Comparison of ENCODE assay signal across 8 cellular contexts in genomic region chr17:10618202-10618635, GRCh38. TPM values are rescaled to one million over a fixed set of nuclear protein-coding genes. Genes with fewer than 3 reads are reported as not detected.
DNase-seq lines count a peak whose midpoint lies in the region; ATAC-seq, FAIRE-seq and TF ChIP-seq lines count a peak whose summit lies in the region.

No MANE protein-coding gene starts in this region.

- peaks cover 12% of the 10 kb centered on the region for H3K4me1 ChIP-seq in ACC112 (ENCODE audit: control insufficient read depth, insufficient read depth, low read length, unreplicated experiment)
- H3K4me1 ChIP-seq in H1 (replicated peaks in 1 of 4; ENCODE audit: control insufficient read depth in 3 of 4, insufficient read depth in 4 of 4, low read length in 3 of 4), result no peaks in the 10 kb centered on the region; a peak in 2 of 7 replicates
- no peaks in the 10 kb centered on the region for H3K4me1 ChIP-seq in mucosa of descending colon (ENCODE audit: low read depth)

- H3K9ac ChIP-seq in H1 (replicated peaks in 1 of 4; ENCODE audit: extremely low read depth in 1 of 4, low read depth in 3 of 4, low read length in 3 of 4), result no peak overlapping the region

- no peak for TF ChIP-seq POLR2A in H1 (IDR thresholded peaks at IDR 0.05; ENCODE audit: control extremely low read depth in 1 of 2, low read depth in 2 of 2, low read length in 2 of 2)

- no peak overlapping the region for H4K5ac ChIP-seq in H1 (ENCODE audit: insufficient read length, low read depth, low read length)

- H3K79me2 ChIP-seq in ACC112 (ENCODE audit: control insufficient read depth, insufficient read depth, low read length, unreplicated experiment) (no peaks in the 10 kb centered on the region), H1 (ENCODE audit: control insufficient read depth in 1 of 2, insufficient read depth in 2 of 2, low read length in 2 of 2) (no peaks in the 10 kb centered on the region)

- no peaks in the 10 kb centered on the region for H3K36me3 Mint-ChIP-seq in activated CD4-positive, alpha-beta memory T cell treated with anti-CD3 and anti-CD28 coated beads for 36 hours

- no peak overlapping the region for H3K23ac ChIP-seq in H1 (ENCODE audit: insufficient read length)

- H2BK15ac ChIP-seq in H1 (ENCODE audit: low read length), result no peak overlapping the region

- no peak overlapping the region for H2BK5ac ChIP-seq in H1 (ENCODE audit: low read depth, low read length)

- H2AFZ ChIP-seq in ACC112 (ENCODE audit: low read length, unreplicated experiment) (peak overlapping the region; percentile 50), H1 (ENCODE audit: low read length) (peak overlapping the region; percentile 98)

- H3K27me3 ChIP-seq in ACC112 (ENCODE audit: insufficient read depth, low read length) (no peaks in the 10 kb centered on the region), H1 (replicated peaks in 1 of 4; ENCODE audit: control insufficient read depth in 3 of 4, extremely low read depth in 1 of 4, insufficient read depth in 3 of 4, low read length in 3 of 4) (no peaks in the 10 kb centered on the region)

- H4K20me1 ChIP-seq in H1 (replicated peaks in 1 of 2; ENCODE audit: control insufficient read depth in 1 of 2, insufficient read depth in 2 of 2, low read length in 2 of 2), result no peaks in the 10 kb centered on the region

- H3K4ac ChIP-seq in H1 (replicated peaks; ENCODE audit: insufficient read length, low read depth, low read length), result no peak overlapping the region

- no peak overlapping the region for H4K91ac ChIP-seq in H1 (replicated peaks; ENCODE audit: insufficient read length, low read length)

- no peak overlapping the region for H3K18ac ChIP-seq in H1 (ENCODE audit: extremely low read depth, low read length)

- peaks cover 3% of the 10 kb centered on the region for H3K27me3 Mint-ChIP-seq in activated CD4-positive, alpha-beta memory T cell treated with anti-CD3 and anti-CD28 coated beads for 36 hours

- ATAC-seq in GM18502 (IDR thresholded peaks at IDR 0.05; ENCODE audit: poor library complexity, unreplicated experiment), result peak; percentile 85
- peak; percentile 79 for ATAC-seq in HG02981 (IDR thresholded peaks at IDR 0.05; ENCODE audit: unreplicated experiment)
- ATAC-seq in mucosa of descending colon, result peak; percentile 90

- TF ChIP-seq CTCF in H1 (IDR thresholded peaks at IDR 0.05; ENCODE audit: control extremely low read depth in 1 of 3, insufficient read depth in 1 of 3, low read depth in 1 of 3, low read length in 3 of 3) (peak; percentile 95 to 97 (median 95)), mucosa of descending colon (IDR thresholded peaks at IDR 0.05) (peak; percentile 79)

- H3K14ac ChIP-seq in H1 (ENCODE audit: insufficient read length), result no peak overlapping the region

- H3K4me2 ChIP-seq in H1 (ENCODE audit: insufficient read depth in 1 of 2, low read depth in 2 of 2, low read length in 2 of 2), result no peak overlapping the region

- H3K9me3 Mint-ChIP-seq in activated CD4-positive, alpha-beta memory T cell treated with anti-CD3 and anti-CD28 coated beads for 36 hours, result no peaks in the 10 kb centered on the region

- DNase-seq in NCI-H524 treated with DMSO at 0.1 percent for 48 hours (lab: John Stamatoyannopoulos, UW) (peak; percentile 33), H1 (ENCODE audit: low read depth in 1 of 2, low spot score in 2 of 2) (peak; percentile 51 to 79), mucosa of descending colon (peak; percentile 57 to 74 (median 66))
- peak; percentile 70 for DNase-seq in activated CD4-positive, alpha-beta memory T cell treated with anti-CD3 and anti-CD28 coated beads for 36 hours
- DNase-seq in stimulated activated CD8-positive, alpha-beta memory T cell treated with anti-CD3 and anti-CD28 coated beads, Interleukin-4, amount 100 ng/mL, for 48 hours, result peak; percentile 73

- POLR2A ChIA-PET in activated CD4-positive, alpha-beta memory T cell treated with anti-CD3 and anti-CD28 coated beads for 36 hours (lab: Charles Lee), result no interaction called here
- POLR2A ChIA-PET in H1 (lab: Charles Lee; ENCODE audit: partially characterized antibody), result interaction anchor here (1.3 to 1.4 kb wide), 2 partner anchors 112 to 288 kb away, joined by 3 to 4 read pairs; partner anchors contain the start of gene TMEM220

- 42% methylated on average over 6 of the region's 7 CpGs; no CpG with 5 or more reads in 1 of the 2 experiments for WGBS in H1 (ENCODE audit: extremely low coverage in 1 of 2, insufficient coverage in 1 of 2, insufficient read length in 1 of 2, insufficient replicate concordance in 2 of 2, low coverage in 1 of 2, low lambda C conversion rate in 2 of 2, missing lambda C conversion rate in 1 of 2), 2 experiments

- H3K56ac ChIP-seq in H1 (replicated peaks; ENCODE audit: insufficient read length, low read depth, low read length), result no peak overlapping the region

- H3K4me3 ChIP-seq in ACC112 (ENCODE audit: low read depth, low read length) (no peak overlapping the region), H1 (ENCODE audit: extremely low read depth in 1 of 4, insufficient read depth in 2 of 4, low read depth in 3 of 4, low read length in 4 of 4) (no peak overlapping the region), mucosa of descending colon (no peak overlapping the region)

- intact Hi-C loops in activated CD4-positive, alpha-beta memory T cell treated with anti-CD3 and anti-CD28 coated beads for 36 hours (cut with micrococcal nuclease), result loop anchor here (1.0 to 10.0 kb wide), 3 partner anchors 291 to 693 kb away; no protein-coding TSS in a partner anchor
- intact Hi-C loops in mucosa of descending colon (cut with DNase I, micrococcal nuclease), result loop anchor here in 1 of 2 donors (5.0 kb wide), 1 partner anchor 291 kb away; no protein-coding TSS in a partner anchor

- CTCF ChIA-PET in activated CD4-positive, alpha-beta memory T cell treated with anti-CD3 and anti-CD28 coated beads for 36 hours (lab: Charles Lee), result interaction anchor here (0.6 to 7.9 kb wide), 19 partner anchors 10 to 696 kb away, joined by 3 to 136 read pairs (median 5); no protein-coding TSS in a partner anchor
- CTCF ChIA-PET in H1 (lab: Charles Lee; ENCODE audit: partially characterized antibody), result interaction anchor here (0.5 to 18.0 kb wide), 57 partner anchors 10 to 673 kb away, joined by 3 to 343 read pairs (median 5); partner anchors contain the start of genes MYH13 and MYH4

- no peaks in the 10 kb centered on the region for H3K4me1 Mint-ChIP-seq in activated CD4-positive, alpha-beta memory T cell treated with anti-CD3 and anti-CD28 coated beads for 36 hours (ENCODE audit: low read depth)

- H3K9me3 ChIP-seq in H1 (ENCODE audit: insufficient read depth in 2 of 2, low read depth in 1 of 2, low read length in 1 of 2), result no peaks in the 10 kb centered on the region
- no peaks in the 10 kb centered on the region for H3K9me3 ChIP-seq in mucosa of descending colon

- TF ChIP-seq EP300 in H1 (IDR thresholded peaks at IDR 0.05; ENCODE audit: borderline replicate concordance in 1 of 2, low read depth in 2 of 2, low read length in 2 of 2), result no peak

- TF ChIP-seq RAD21 in H1 (IDR thresholded peaks at IDR 0.05 in 1 of 2, conservative IDR thresholded peaks at IDR 0.05 in 1 of 2; ENCODE audit: low read depth in 2 of 2, low read length in 2 of 2), result peak; percentile 94 to 95

- H3K23me2 ChIP-seq in H1 (ENCODE audit: low read depth, low read length), result no peaks in the 10 kb centered on the region

- H2BK120ac ChIP-seq in H1 (replicated peaks; ENCODE audit: low read depth, low read length), result no peak overlapping the region

- H2BK12ac ChIP-seq in H1 (ENCODE audit: low read depth, low read length), result no peak overlapping the region

- H3K79me1 ChIP-seq in H1 (ENCODE audit: low read depth, low read length), result no peaks in the 10 kb centered on the region

- FAIRE-seq in H1 (lab: Jason Lieb, UNC), result peak; percentile 84

- no peak overlapping the region for H3K27ac Mint-ChIP-seq in activated CD4-positive, alpha-beta memory T cell treated with anti-CD3 and anti-CD28 coated beads for 36 hours

- H3K4me3 Mint-ChIP-seq in activated CD4-positive, alpha-beta memory T cell treated with anti-CD3 and anti-CD28 coated beads for 36 hours, result no peak overlapping the region

- H3K27ac ChIP-seq in ACC112 (ENCODE audit: low read depth, low read length) (no peak overlapping the region), H1 (ENCODE audit: low read depth, low read length) (no peak overlapping the region)

- H4K8ac ChIP-seq in H1 (ENCODE audit: extremely low read depth, insufficient read depth, low read length), result no peak overlapping the region

- H3K36me3 ChIP-seq in ACC112 (ENCODE audit: insufficient read depth, low read length) (no peaks in the 10 kb centered on the region), H1 (ENCODE audit: control insufficient read depth in 2 of 4, insufficient read depth in 4 of 4, low read length in 3 of 4) (no peaks in the 10 kb centered on the region), mucosa of descending colon (ENCODE audit: low read depth) (no peaks in the 10 kb centered on the region)

- no peak overlapping the region for H2AK5ac ChIP-seq in H1 (ENCODE audit: low read depth, low read length)

- H2BK20ac ChIP-seq in H1 (ENCODE audit: low read length), result no peak overlapping the region

TF ChIP-seq in H1, 55 proteins besides CTCF, POLR2A, EP300 and RAD21:
- TF ChIP-seq CHD2 (IDR thresholded peaks at IDR 0.05; ENCODE audit: low read length) (no peak), YY1 (IDR thresholded peaks at IDR 0.05; ENCODE audit: low read depth, low read length) (0 out of 2 replicates have a peak, but pooled peaks have one; percentile 50), GABPA (IDR thresholded peaks at IDR 0.05; ENCODE audit: borderline replicate concordance, insufficient read depth, low read length) (peak; percentile 33; the same call in 1 of the 2 replicates), BRCA1 (IDR thresholded peaks at IDR 0.05; ENCODE audit: low read depth, low read length) (no peak), NANOG (IDR thresholded peaks at IDR 0.05; ENCODE audit: insufficient read depth, low read depth, low read length, poor library complexity, severe bottlenecking) (no peak), NRF1 (IDR thresholded peaks at IDR 0.05; ENCODE audit: low read depth, low read length) (no peak), JUND (IDR thresholded peaks at IDR 0.05; ENCODE audit: low read length) (0 out of 2 replicates have a peak, but pooled peaks have one; percentile 21)

RNA-seq across cellular contexts. Expression of gene MYH3, which starts 38.9 kb away (rescaled TPM):
- 1 to 10 TPM; 1.6 to 2.4 TPM for total RNA-seq in activated CD4-positive, alpha-beta memory T cell treated with anti-CD3 and anti-CD28 coated beads for 36 hours
- 0.99 and 1.8 TPM in 2 replicates for total RNA-seq in H1 (2021; fragmentation: NEBNext Ultra II Directional; extraction: Animal tissue kit (Norgen Biotek cat#: 25700))
- polyA plus RNA-seq in H1 (2011; rRNA removed), result 0.65 and 1.6 TPM in 2 replicates
- 1.7 TPM for polyA plus RNA-seq in H1 (2011; cell fraction: cytosol; rRNA removed)
- 3.9 TPM for polyA plus RNA-seq in H1 (2011; cell fraction: nucleus; rRNA removed)
- 1.7 to 2.0 TPM (median 2.0 TPM) in 4 replicates for polyA plus RNA-seq in H1 (2012, experiment 1 of 2)
- polyA plus RNA-seq in H1 (2012, experiment 2 of 2), result 0.25 TPM
- 2.1 TPM for polyA plus RNA-seq in H1 (2013, experiment 1 of 2)
- 1.4 TPM for polyA plus RNA-seq in H1 (2013, experiment 2 of 2)
- 0.95 and 1.2 TPM in 2 replicates for polyA minus RNA-seq in H1 (2011; rRNA and poly(A)+ RNA removed)
- polyA minus RNA-seq in H1 (2011; cell fraction: cytosol; rRNA and poly(A)+ RNA removed), result 1.4 TPM
- polyA minus RNA-seq in H1 (2011; cell fraction: nucleus; rRNA and poly(A)+ RNA removed), result 3.4 TPM
- 1 to 10 TPM; 2.0 to 3.2 (median 2.3) TPM for total RNA-seq in mucosa of descending colon
